Comparison of ENCODE assay signal across 32 cellular contexts in the genomic region with DNA sequence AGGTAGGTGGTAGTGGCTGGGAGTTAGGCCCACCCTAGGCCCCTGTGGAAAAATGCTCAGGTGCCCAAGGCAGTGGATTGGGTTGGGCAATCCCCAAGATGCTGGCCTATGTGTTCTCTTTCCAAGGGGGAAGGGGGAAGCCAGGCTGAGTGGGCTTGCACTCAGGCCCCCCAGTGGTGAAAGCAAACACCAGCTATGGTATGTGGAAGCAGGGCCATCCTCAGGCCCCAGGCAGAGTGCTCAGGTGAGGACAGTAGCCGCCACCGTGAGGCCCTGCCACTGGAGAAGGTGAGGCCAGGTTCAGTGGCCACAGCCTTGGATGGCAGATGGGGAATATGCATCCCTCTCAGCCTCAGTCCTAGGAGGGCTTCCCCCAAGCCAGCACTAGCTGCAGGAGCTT. TPM values are rescaled to one million over a fixed set of nuclear protein-coding genes. Genes with fewer than 3 reads are reported as not detected.
DNase-seq lines count a peak whose midpoint lies in the region; ATAC-seq and TF ChIP-seq lines count a peak whose summit lies in the region.
"Had no signal": no experiment of that assay in that cellular context is flagged by ENCODE, and none has a peak within 500 bp of the region (broad histone marks: within the 10 kb centered on the region; RNA-seq: fewer than 3 reads in every experiment).

No MANE protein-coding gene starts in this region.

- peaks cover 14% of the 10 kb centered on the region for H3K9me3 Mint-ChIP-seq in WTC11
- peaks cover 19% of the 10 kb centered on the region for H3K9me3 Mint-ChIP-seq in osteocyte (ENCODE audit: unreplicated experiment)

- POLR2A ChIA-PET in WTC11 (lab: Charles Lee), result no interaction called here

- H3K4me1 Mint-ChIP-seq in WTC11, result peaks cover 20% of the 10 kb centered on the region
- no peaks in the 10 kb centered on the region for H3K4me1 Mint-ChIP-seq in osteocyte (ENCODE audit: unreplicated experiment)

- H3K27ac Mint-ChIP-seq in WTC11 (no peak overlapping the region), osteocyte (ENCODE audit: unreplicated experiment) (no peak overlapping the region)
- H3K27ac Mint-ChIP-seq: activated CD4-positive, alpha-beta memory T cell treated with anti-CD3 and anti-CD28 coated beads for 36 hours; activated T-helper 1 cell treated with anti-CD3 and anti-CD28 coated beads, Interleukin-12 subunit alpha, Interleukin-12 subunit beta, Interleukin-2, Interleukin-4 antibody, amounts not matched to agents 30 ng/mL and 10 ng/mL and 1 ng/mL, durations not matched to agents 14 hours and 24 hours and 36 hours had no signal

- H3K4me3 Mint-ChIP-seq in WTC11 (no peak overlapping the region), osteocyte (ENCODE audit: unreplicated experiment) (no peak overlapping the region)
- H3K4me3 Mint-ChIP-seq: activated CD4-positive, alpha-beta memory T cell treated with anti-CD3 and anti-CD28 coated beads for 36 hours; activated T-helper 1 cell treated with anti-CD3 and anti-CD28 coated beads, Interleukin-12 subunit alpha, Interleukin-12 subunit beta, Interleukin-2, Interleukin-4 antibody, amounts not matched to agents 30 ng/mL and 10 ng/mL and 1 ng/mL, durations not matched to agents 14 hours and 24 hours and 36 hours had no signal

- TF ChIP-seq CTCF in GM12875 (IDR thresholded peaks at IDR 0.05; ENCODE audit: borderline replicate concordance, insufficient read depth, low read depth, low read length), result 0 out of 2 replicates have a peak, but pooled peaks have one; percentile 2
- no peak for TF ChIP-seq CTCF in WTC11 (IDR thresholded peaks at IDR 0.05)
- no peak for TF ChIP-seq CTCF in osteocyte (IDR thresholded peaks at IDR 0.05)

- no peak overlapping the region for H3K4me3 ChIP-seq in GM12875 (ENCODE audit: low read depth, low read length)
- H3K4me3 ChIP-seq: BLaER1 treated with 17β-estradiol and CSF1 and Interleukin-3, amounts not matched to agents 10 nM and 100 nM; breast epithelium; left ventricle myocardium inferior had no signal

- DNase-seq in WTC11 (ENCODE audit: low spot score) (no peak), osteocyte (ENCODE audit: extremely low spot score, unreplicated experiment) (peak; percentile 73), NCI-H2029 treated with DMSO at 0.1 percent for 48 hours (lab: John Stamatoyannopoulos, UW) (no peak), COLO829 (ENCODE audit: low spot score) (no peak)
- DNase-seq: activated CD4-positive, alpha-beta memory T cell treated with anti-CD3 and anti-CD28 coated beads for 36 hours; activated CD4-positive, CD25-positive, alpha-beta regulatory T cell treated with anti-CD3 and anti-CD28 coated beads, Interleukin-2, amount 50 U/mL, for 72 hours; activated naive CD4-positive, alpha-beta T cell treated with anti-CD3 and anti-CD28 coated beads, Interleukin-2, amount 50 U/mL, for 16 hours; anterior cingulate cortex; DMS79 treated with DMSO at 0.1 percent for 48 hours; effector CD4-positive, alpha-beta T cell; GDM1; KG1; left ventricle myocardium inferior; natural killer cell; NCI-H1105 treated with DMSO at 0.1 percent for 48 hours; NCI-H2029; NCI-H524; OCI-M1; stimulated activated CD4-positive, alpha-beta T cell treated with anti-CD3 and anti-CD28 coated beads, Interleukin-4, amount 100 ng/mL, for 24 hours; T-helper 1 cell had no signal

- H3K36me3 Mint-ChIP-seq in WTC11 (peaks cover 8% of the 10 kb centered on the region), osteocyte (ENCODE audit: unreplicated experiment) (no peaks in the 10 kb centered on the region)

- ATAC-seq in WTC11 (peak; percentile 80), esophagus mucosa (peak; percentile 22), HG03139 (IDR thresholded peaks at IDR 0.05; ENCODE audit: unreplicated experiment) (no peak), HG03378 (IDR thresholded peaks at IDR 0.05; ENCODE audit: unreplicated experiment) (no peak)

- CTCF ChIA-PET in WTC11 (lab: Charles Lee), result interaction anchor here (0.6 to 1.8 kb wide), 12 partner anchors 10 to 364 kb away, joined by 3 to 13 read pairs (median 4); a partner anchor contains a TSS

- no peaks in the 10 kb centered on the region; the same call in 1 of the 2 replicates for H3K27me3 Mint-ChIP-seq in WTC11 (ENCODE audit: low read depth)
- no peaks in the 10 kb centered on the region for H3K27me3 Mint-ChIP-seq in osteocyte (ENCODE audit: unreplicated experiment)
- H3K27me3 Mint-ChIP-seq: activated CD4-positive, alpha-beta memory T cell treated with anti-CD3 and anti-CD28 coated beads for 36 hours had no signal

TF ChIP-seq in WTC11, 78 proteins besides CTCF, POLR2A, EP300 and RAD21:
- TF ChIP-seq IRF2 (CRISPR knock-in tag; IDR thresholded peaks at IDR 0.05; ENCODE audit: borderline replicate concordance, low read depth) (no peak), SMAD3 (CRISPR knock-in tag; IDR thresholded peaks at IDR 0.05; ENCODE audit: borderline replicate concordance) (no peak), TEAD4 (CRISPR knock-in tag; IDR thresholded peaks at IDR 0.05) (no peak), CREM (CRISPR knock-in tag; IDR thresholded peaks at IDR 0.05) (no peak)
- TF ChIP-seq, protein P1, sequence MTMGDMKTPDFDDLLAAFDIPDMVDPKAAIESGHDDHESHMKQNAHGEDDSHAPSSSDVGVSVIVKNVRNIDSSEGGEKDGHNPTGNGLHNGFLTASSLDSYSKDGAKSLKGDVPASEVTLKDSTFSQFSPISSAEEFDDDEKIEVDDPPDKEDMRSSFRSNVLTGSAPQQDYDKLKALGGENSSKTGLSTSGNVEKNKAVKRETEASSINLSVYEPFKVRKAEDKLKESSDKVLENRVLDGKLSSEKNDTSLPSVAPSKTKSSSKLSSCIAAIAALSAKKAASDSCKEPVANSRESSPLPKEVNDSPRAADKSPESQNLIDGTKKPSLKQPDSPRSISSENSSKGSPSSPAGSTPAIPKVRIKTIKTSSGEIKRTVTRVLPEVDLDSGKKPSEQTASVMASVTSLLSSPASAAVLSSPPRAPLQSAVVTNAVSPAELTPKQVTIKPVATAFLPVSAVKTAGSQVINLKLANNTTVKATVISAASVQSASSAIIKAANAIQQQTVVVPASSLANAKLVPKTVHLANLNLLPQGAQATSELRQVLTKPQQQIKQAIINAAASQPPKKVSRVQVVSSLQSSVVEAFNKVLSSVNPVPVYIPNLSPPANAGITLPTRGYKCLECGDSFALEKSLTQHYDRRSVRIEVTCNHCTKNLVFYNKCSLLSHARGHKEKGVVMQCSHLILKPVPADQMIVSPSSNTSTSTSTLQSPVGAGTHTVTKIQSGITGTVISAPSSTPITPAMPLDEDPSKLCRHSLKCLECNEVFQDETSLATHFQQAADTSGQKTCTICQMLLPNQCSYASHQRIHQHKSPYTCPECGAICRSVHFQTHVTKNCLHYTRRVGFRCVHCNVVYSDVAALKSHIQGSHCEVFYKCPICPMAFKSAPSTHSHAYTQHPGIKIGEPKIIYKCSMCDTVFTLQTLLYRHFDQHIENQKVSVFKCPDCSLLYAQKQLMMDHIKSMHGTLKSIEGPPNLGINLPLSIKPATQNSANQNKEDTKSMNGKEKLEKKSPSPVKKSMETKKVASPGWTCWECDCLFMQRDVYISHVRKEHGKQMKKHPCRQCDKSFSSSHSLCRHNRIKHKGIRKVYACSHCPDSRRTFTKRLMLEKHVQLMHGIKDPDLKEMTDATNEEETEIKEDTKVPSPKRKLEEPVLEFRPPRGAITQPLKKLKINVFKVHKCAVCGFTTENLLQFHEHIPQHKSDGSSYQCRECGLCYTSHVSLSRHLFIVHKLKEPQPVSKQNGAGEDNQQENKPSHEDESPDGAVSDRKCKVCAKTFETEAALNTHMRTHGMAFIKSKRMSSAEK (CRISPR knock-in tag; IDR thresholded peaks at IDR 0.05; ENCODE audit: borderline replicate concordance), result no peak
- TF ChIP-seq, protein P2, sequence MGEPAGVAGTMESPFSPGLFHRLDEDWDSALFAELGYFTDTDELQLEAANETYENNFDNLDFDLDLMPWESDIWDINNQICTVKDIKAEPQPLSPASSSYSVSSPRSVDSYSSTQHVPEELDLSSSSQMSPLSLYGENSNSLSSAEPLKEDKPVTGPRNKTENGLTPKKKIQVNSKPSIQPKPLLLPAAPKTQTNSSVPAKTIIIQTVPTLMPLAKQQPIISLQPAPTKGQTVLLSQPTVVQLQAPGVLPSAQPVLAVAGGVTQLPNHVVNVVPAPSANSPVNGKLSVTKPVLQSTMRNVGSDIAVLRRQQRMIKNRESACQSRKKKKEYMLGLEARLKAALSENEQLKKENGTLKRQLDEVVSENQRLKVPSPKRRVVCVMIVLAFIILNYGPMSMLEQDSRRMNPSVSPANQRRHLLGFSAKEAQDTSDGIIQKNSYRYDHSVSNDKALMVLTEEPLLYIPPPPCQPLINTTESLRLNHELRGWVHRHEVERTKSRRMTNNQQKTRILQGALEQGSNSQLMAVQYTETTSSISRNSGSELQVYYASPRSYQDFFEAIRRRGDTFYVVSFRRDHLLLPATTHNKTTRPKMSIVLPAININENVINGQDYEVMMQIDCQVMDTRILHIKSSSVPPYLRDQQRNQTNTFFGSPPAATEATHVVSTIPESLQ (CRISPR knock-in tag; IDR thresholded peaks at IDR 0.05), result no peak
- TF ChIP-seq, protein P3, sequence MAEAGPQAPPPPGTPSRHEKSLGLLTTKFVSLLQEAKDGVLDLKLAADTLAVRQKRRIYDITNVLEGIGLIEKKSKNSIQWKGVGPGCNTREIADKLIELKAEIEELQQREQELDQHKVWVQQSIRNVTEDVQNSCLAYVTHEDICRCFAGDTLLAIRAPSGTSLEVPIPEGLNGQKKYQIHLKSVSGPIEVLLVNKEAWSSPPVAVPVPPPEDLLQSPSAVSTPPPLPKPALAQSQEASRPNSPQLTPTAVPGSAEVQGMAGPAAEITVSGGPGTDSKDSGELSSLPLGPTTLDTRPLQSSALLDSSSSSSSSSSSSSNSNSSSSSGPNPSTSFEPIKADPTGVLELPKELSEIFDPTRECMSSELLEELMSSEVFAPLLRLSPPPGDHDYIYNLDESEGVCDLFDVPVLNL (CRISPR knock-in tag; IDR thresholded peaks at IDR 0.05; ENCODE audit: borderline replicate concordance, low read depth), result no peak

RNA-seq across cellular contexts. Expression of a gene that starts 11.8 kb away (rescaled TPM):
- total RNA-seq in WTC11 (2021) (0.18 TPM in 1 of 3 replicates, not detected in the others), esophagus mucosa (0.20 TPM), osteocyte (not detected in 2 replicates)
- total RNA-seq: glomerular endothelial cell, left ventricle myocardium inferior, MCF 10A, pulmonary artery endothelial cell, SK-MEL-5, temporal lobe had no signal

RNA-seq across cellular contexts. Expression of a gene that starts 54.9 kb away (rescaled TPM):
- total RNA-seq in WTC11 (2021) (not detected in 3 replicates), esophagus mucosa (0.56 TPM), osteocyte (not detected in 2 replicates)
- total RNA-seq: glomerular endothelial cell, MCF 10A, pulmonary artery endothelial cell, temporal lobe had no signal

Comparison
In these comparisons a context has a peak if more than half of its experiments do, and no peak if none do; other contexts are left out.
1. ATAC-seq: peak in WTC11 (single experiment) and esophagus mucosa (single experiment); none in HG03139 (single experiment) and HG03378 (single experiment).